Comparison of ENCODE assay signal across 7 cellular contexts in the genomic region with DNA sequence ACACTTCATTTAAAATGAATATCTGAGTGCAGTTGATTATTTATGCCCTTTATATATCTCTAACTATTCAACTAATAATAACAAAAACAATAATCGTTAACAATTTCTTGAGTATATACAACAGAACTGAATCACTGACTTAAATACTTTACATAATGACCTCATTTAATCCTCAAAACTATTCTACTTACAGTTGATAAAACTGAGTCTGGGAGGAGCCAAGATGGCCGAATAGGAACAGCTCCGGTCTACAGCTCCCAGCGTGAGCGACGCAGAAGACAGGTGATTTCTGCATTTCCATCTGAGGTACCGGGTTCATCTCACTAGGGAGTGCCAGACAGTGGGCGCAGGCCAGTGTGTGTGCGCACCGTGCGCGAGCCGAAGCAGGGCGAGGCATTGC.
DNase-seq lines count a peak whose midpoint lies in the region; TF ChIP-seq lines count a peak whose summit lies in the region.
"Not testable (repeated sequence)": the region's sequence is repeated elsewhere in the genome, so short reads cannot be mapped to it uniquely, and the experiment has no call there.

No MANE protein-coding gene starts in this region.

- H3K14ac ChIP-seq in H9 (ENCODE audit: insufficient read depth, low read length), result not testable (repeated sequence)

- H3K4me3 ChIP-seq in NT2/D1 (ENCODE audit: insufficient read length, low read depth), result peak overlapping the region; percentile 43
- peak overlapping the region; percentile 8 for H3K4me3 ChIP-seq in iPS-11a (ENCODE audit: low read depth, low read length)
- peak overlapping the region; percentile 39 for H3K4me3 ChIP-seq in neural progenitor cell

- H3K27ac Mint-ChIP-seq in H9, result peak overlapping the region in 2 of 3 experiments; percentile 39 to 76; a peak in 3 of 7 replicates
- H3K27ac Mint-ChIP-seq in chondrocyte (ENCODE audit: unreplicated experiment); neural progenitor cell: not testable (repeated sequence)

- not testable (repeated sequence) for H3T11ph ChIP-seq in H9 (ENCODE audit: low read length)

- H3K9me3 Mint-ChIP-seq in H9; chondrocyte (ENCODE audit: low read depth); neural progenitor cell: not testable (repeated sequence)

- not testable (repeated sequence) for H3K23me2 ChIP-seq in H9 (ENCODE audit: insufficient read length, low read depth, low read length, poor library complexity, severe bottlenecking)

- H3K36me3 Mint-ChIP-seq in H9 (ENCODE audit: insufficient read depth in 1 of 3, low read depth in 3 of 3); chondrocyte (ENCODE audit: low read depth); neural progenitor cell: not testable (repeated sequence)

- not testable (repeated sequence) for H3K27me3 ChIP-seq in H9 (ENCODE audit: insufficient read depth, low read length); NT2/D1 (ENCODE audit: insufficient read depth, insufficient read length); neural progenitor cell

- not testable (repeated sequence) for H3K56ac ChIP-seq in H9 (ENCODE audit: insufficient read length, low read depth, low read length)

- not testable (repeated sequence) for DNase-seq in H9; NT2/D1 (ENCODE audit: low read depth, low spot score); chondrocyte (ENCODE audit: low spot score); neural progenitor cell (ENCODE audit: low spot score)
- DNase-seq in NCI-H1417 treated with DMSO at 0.1 percent for 48 hours (lab: John Stamatoyannopoulos, UW) (peak; percentile 0), NCI-H526 (lab: John Stamatoyannopoulos, UW) (peak; percentile 25 to 45)

- H3K4me3 Mint-ChIP-seq in H9 (peak overlapping the region; percentile 59 to 76), chondrocyte (ENCODE audit: unreplicated experiment) (peak overlapping the region; percentile 64)
- not testable (repeated sequence) for H3K4me3 Mint-ChIP-seq in neural progenitor cell

- H3K79me2 ChIP-seq in H9 (ENCODE audit: insufficient read depth, low read length); neural progenitor cell (ENCODE audit: low read depth): not testable (repeated sequence)

- H3K4ac ChIP-seq in H9 (ENCODE audit: low read depth, low read length), result not testable (repeated sequence)

- H4K5ac ChIP-seq in H9 (ENCODE audit: insufficient read length, low read depth, low read length), result not testable (repeated sequence)

- not testable (repeated sequence) for TF ChIP-seq CTCF in H9 (conservative IDR thresholded peaks at IDR 0.05); chondrocyte (IDR thresholded peaks at IDR 0.05); neural progenitor cell (IDR thresholded peaks at IDR 0.05)

- not testable (repeated sequence) for H3K4me1 Mint-ChIP-seq in H9; chondrocyte (ENCODE audit: low read depth); neural progenitor cell

- not testable (repeated sequence) for H2AK5ac ChIP-seq in H9 (ENCODE audit: insufficient read length, low read length)

- H2BK120ac ChIP-seq in H9 (ENCODE audit: low read depth, low read length, poor library complexity, severe bottlenecking), result not testable (repeated sequence)

- H4K20me1 ChIP-seq in H9 (ENCODE audit: control insufficient read depth, insufficient read depth, insufficient read length); neural progenitor cell (ENCODE audit: low read depth): not testable (repeated sequence)

- H2BK15ac ChIP-seq in H9 (ENCODE audit: low read depth, low read length), result not testable (repeated sequence)

- H3K23ac ChIP-seq in H9 (ENCODE audit: insufficient read length, low read depth, low read length), result not testable (repeated sequence)

- not testable (repeated sequence) for H3K27ac ChIP-seq in H9 (ENCODE audit: insufficient read length, low read depth, low read length); neural progenitor cell

- H3K18ac ChIP-seq in H9 (ENCODE audit: insufficient read length, low read depth, low read length), result not testable (repeated sequence)

- H3K27me3 Mint-ChIP-seq in H9 (ENCODE audit: low read depth); chondrocyte (ENCODE audit: low read depth); neural progenitor cell (ENCODE audit: insufficient read depth, low read depth): not testable (repeated sequence)

- WGBS in H9 (ENCODE audit: extremely low coverage, insufficient read length, low lambda C conversion rate), result 100% methylated on average over 1 of the region's 14 CpGs

- H3F3A ChIP-seq in neural progenitor cell (ENCODE audit: low read depth), result not testable (repeated sequence)

- H2BK12ac ChIP-seq in H9 (ENCODE audit: insufficient read length, low read depth, low read length), result not testable (repeated sequence)

- H4K8ac ChIP-seq in H9 (replicated peaks; ENCODE audit: insufficient read length, low read depth, low read length), result not testable (repeated sequence)

- H3K4me2 ChIP-seq in H9 (ENCODE audit: insufficient read depth, insufficient read length, low read length) (peak overlapping the region; percentile 49), neural progenitor cell (peak overlapping the region; percentile 61)

- H2BK20ac ChIP-seq in H9 (ENCODE audit: low read depth, low read length, poor library complexity, severe bottlenecking), result not testable (repeated sequence)

- H2AFZ ChIP-seq in H9 (ENCODE audit: low read length); neural progenitor cell (replicated peaks): not testable (repeated sequence)

- not testable (repeated sequence) for H4K91ac ChIP-seq in H9 (ENCODE audit: insufficient read length, low read depth, low read length)

- H3K4me1 ChIP-seq in H9 (ENCODE audit: insufficient read depth, low read length); NT2/D1 (ENCODE audit: insufficient read depth, insufficient read length); neural progenitor cell: not testable (repeated sequence)

- H3K9ac ChIP-seq in H9 (ENCODE audit: extremely low read depth, insufficient read length, low read length) (peak overlapping the region; percentile 31), NT2/D1 (ENCODE audit: insufficient read length, low read depth) (peak overlapping the region; percentile 32)
- H3K9ac ChIP-seq in neural progenitor cell, result not testable (repeated sequence)

- not testable (repeated sequence) for H2BK5ac ChIP-seq in H9 (ENCODE audit: insufficient read length, low read length)

- not testable (repeated sequence) for H3K79me1 ChIP-seq in H9 (ENCODE audit: insufficient read depth, low read depth, low read length, poor library complexity, severe bottlenecking)

- not testable (repeated sequence) for H3K9me3 ChIP-seq in H9 (ENCODE audit: control insufficient read depth, low read depth, low read length); NT2/D1 (ENCODE audit: insufficient read depth, low read length); neural progenitor cell (ENCODE audit: low read depth)

- not testable (repeated sequence) for H3K36me3 ChIP-seq in NT2/D1 (ENCODE audit: insufficient read depth, insufficient read length, low read length); neural progenitor cell
